ENCODE assay signal across 23 cellular contexts in genomic region chr11:93857413-93858185, GRCh38. TPM values are rescaled to one million over a fixed set of nuclear protein-coding genes. Genes with fewer than 3 reads are reported as not detected.
A peak's percentile ranks its signal among the peaks of the same experiment; 100 is the strongest.
DNase-seq lines count a peak whose midpoint lies in the region; ATAC-seq and TF ChIP-seq lines count a peak whose summit lies in the region.
"Had no signal": no experiment of that assay in that cellular context is flagged by ENCODE, and none has a peak within 500 bp of the region (broad histone marks: within the 10 kb centered on the region; RNA-seq: fewer than 3 reads in every experiment).

No MANE protein-coding gene starts in this region.

- H3K27ac ChIP-seq in heart right ventricle (peak overlapping the region in 2 of 10 donors; percentile 45 to 51), aorta (ENCODE audit: low read depth in 1 of 2, low read length in 2 of 2) (no peak overlapping the region)
- H3K27ac ChIP-seq: A549, epithelial cell of prostate, SJSA1 had no signal

- DNase-seq in Right ventricle myocardium inferior (ENCODE audit: missing footprints) (no peak), cardiac septum (ENCODE audit: low spot score) (no peak), astrocyte of the cerebellum (ENCODE audit: low read depth) (peak; percentile 28), heart right ventricle (no peak), aorta (no peak), epidermal melanocyte (ENCODE audit: insufficient read length, low spot score) (no peak)
- DNase-seq in stimulated activated CD8-positive, alpha-beta memory T cell treated with anti-CD3 and anti-CD28 coated beads, Interleukin-4, amount 100 ng/mL, for 48 hours = no peak
- DNase-seq: activated CD4-positive, alpha-beta T cell treated with anti-CD3 and anti-CD28 coated beads, Interleukin-2, amount 10 ng/mL, durations not matched to agents 7 days and 5 days; activated T-cell treated with anti-CD3 and anti-CD28 coated beads, Interleukin-2, amount 50 U/mL, for 1 hour; CD4-positive, alpha-beta memory T cell; head of caudate nucleus; kidney; MV-4-11; NCI-H2171 treated with DMSO at 0.1 percent for 48 hours; stimulated activated naive B cell treated with anti-CD40 and anti-IgM and Interleukin-4, amounts not matched to agents 10 μg/mL and 1 μg/mL and 100 μg/mL, for 72 hours; T1000 had no signal

- H3K9me3 ChIP-seq in heart right ventricle (no peaks in the 10 kb centered on the region), aorta (ENCODE audit: control insufficient read depth, low read length) (no peaks in the 10 kb centered on the region)
- H3K9me3 ChIP-seq: A549, HAP-1, SJSA1 had no signal

- H3K4me3 ChIP-seq in astrocyte of the cerebellum (ENCODE audit: low read depth, low read length) (no peak overlapping the region), heart right ventricle (no peak overlapping the region), aorta (ENCODE audit: low read length in 2 of 2) (no peak overlapping the region)
- H3K4me3 ChIP-seq: A549, GM12878, HAP-1, SJSA1, smooth muscle cell had no signal

- no peaks in the 10 kb centered on the region for H3K27me3 ChIP-seq in heart right ventricle
- no peaks in the 10 kb centered on the region for H3K27me3 ChIP-seq in aorta (ENCODE audit: control insufficient read depth in 1 of 2, insufficient read depth in 2 of 2, low read length in 1 of 2)
- H3K27me3 ChIP-seq: SJSA1 had no signal

- no peaks in the 10 kb centered on the region for H3K36me3 ChIP-seq in heart right ventricle
- H3K36me3 ChIP-seq in aorta (ENCODE audit: control insufficient read depth in 1 of 2, insufficient read depth in 2 of 2, low read length in 1 of 2) = no peaks in the 10 kb centered on the region
- H3K36me3 ChIP-seq: HAP-1, SJSA1 had no signal

- H3K4me1 ChIP-seq in heart right ventricle (peaks cover 0 to 28% (median 11%) of the 10 kb centered on the region in 9 donors), aorta (ENCODE audit: control insufficient read depth in 1 of 2, insufficient read depth in 2 of 2, low read length in 2 of 2) (peaks cover 0 to 6% of the 10 kb centered on the region in 2 donors)
- H3K4me1 ChIP-seq: A549, SJSA1 had no signal

- in situ Hi-C loops in astrocyte of the cerebellum (cut with HindIII; ENCODE audit: low sequenced_read_pairs) = no loop called here

- no peak for TF ChIP-seq CTCF in astrocyte of the cerebellum (IDR thresholded peaks at IDR 0.05; ENCODE audit: low read depth, low read length, missing control alignments)
- TF ChIP-seq CTCF in heart right ventricle (IDR thresholded peaks at IDR 0.05) = no peak

- WGBS in heart right ventricle, 2 donors = 44 to 48% methylated on average over 3 of the region's 3 CpGs
- WGBS in aorta, 2 donors = 64 to 78% methylated on average over 3 of the region's 3 CpGs

- intact Hi-C loops in Right ventricle myocardium inferior (cut with DNase I) = no loop called here
- intact Hi-C loops in cardiac septum (cut with DNase I) = no loop called here
- intact Hi-C loops in heart right ventricle (cut with DNase I) = no loop called here
- intact Hi-C loops in aorta (cut with DNase I) = no loop called here

- ATAC-seq in Right ventricle myocardium inferior = peak; percentile 23
- peak in 6 of 8 donors; percentile 23 to 64 (median 56) for ATAC-seq in heart right ventricle
- peak; percentile 44 for ATAC-seq in aorta (ENCODE audit: low FRiP score)
- ATAC-seq in activated CD4-positive, CD25-positive, alpha-beta regulatory T cell treated with anti-CD3 and anti-CD28 coated beads, Interleukin-2, amount 50 U/mL, for 24 hours = no peak
- ATAC-seq: A549; GM12878; stimulated activated naive B cell treated with anti-CD40 and anti-IgM and Interleukin-4, amounts not matched to agents 10 μg/mL and 1 μg/mL and 100 μg/mL, for 72 hours had no signal

RNA-seq across cellular contexts. Expression of gene VSTM5, which starts 7.2 kb away (rescaled TPM):
- total RNA-seq in Right ventricle myocardium inferior (0.08 TPM), cardiac septum (0.22 TPM), heart right ventricle (under 1 TPM in 6 of 10 donors, not detected in 4; 0.06 to 0.37 (median 0.21) TPM), aorta (under 1 TPM; 0.36 to 0.87 TPM)
- polyA plus RNA-seq in heart right ventricle (under 1 TPM in 1 of 2 donors, not detected in 1; 0.07 TPM), aorta (not detected)
- total RNA-seq: activated CD4-positive, alpha-beta T cell treated with anti-CD3 and anti-CD28 coated beads, Interleukin-2, amount 10 ng/mL, durations not matched to agents 7 days and 5 days; CD4-positive, alpha-beta memory T cell; GM12878; SJSA1 had no signal
- polyA plus RNA-seq: CD4-positive, alpha-beta memory T cell; GM12878 had no signal

Comparison
In these comparisons a context has a peak if more than half of its experiments do, and no peak if none do; other contexts are left out.
1. ATAC-seq: peak in Right ventricle myocardium inferior (single experiment), heart right ventricle (6 of 8) and aorta (single experiment); none in activated CD4-positive, CD25-positive, alpha-beta regulatory T cell treated with anti-CD3 and anti-CD28 coated beads, Interleukin-2, amount 50 U/mL, for 24 hours (0 of 2).